ENCODE assay signal across 24 cellular contexts in the genomic region with DNA sequence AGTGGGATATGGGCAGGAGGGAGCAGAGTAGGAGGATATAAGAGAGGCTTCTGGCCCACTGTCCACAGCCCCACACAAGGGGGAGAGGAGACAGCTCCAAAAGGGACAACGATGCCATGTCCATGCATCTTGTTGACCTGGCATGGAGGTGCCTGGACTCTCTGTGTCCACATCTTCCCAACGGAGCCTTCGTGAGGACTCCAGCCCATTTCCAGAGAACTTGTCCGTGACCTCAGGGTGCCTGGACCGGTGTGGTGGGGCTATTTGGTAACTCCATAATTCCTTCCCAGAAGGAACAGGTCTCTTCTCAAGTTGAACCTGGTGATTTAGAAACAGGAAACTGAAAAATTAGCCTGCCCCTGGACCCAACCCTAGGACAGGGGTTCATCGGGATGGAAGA.
DNase-seq lines count a peak whose midpoint lies in the region; ATAC-seq and TF ChIP-seq lines count a peak whose summit lies in the region.
"Had no signal": no experiment of that assay in that cellular context is flagged by ENCODE, and none has a peak within 500 bp of the region (broad histone marks: within the 10 kb centered on the region; RNA-seq: fewer than 3 reads in every experiment).

No MANE protein-coding gene starts in this region.

- H2BK5ac ChIP-seq in trophoblast cell (ENCODE audit: low read depth, low read length, poor library complexity) = no peak overlapping the region

- peaks cover 2% of the 10 kb centered on the region for H3K79me1 ChIP-seq in trophoblast cell (ENCODE audit: low read length)

- no peak overlapping the region for H3K23ac ChIP-seq in trophoblast cell (ENCODE audit: low read length)

- H3K9me3 ChIP-seq in trophoblast cell (ENCODE audit: insufficient read depth, low read depth, low read length) (no peaks in the 10 kb centered on the region), upper lobe of right lung (no peaks in the 10 kb centered on the region)
- H3K9me3 ChIP-seq: SJCRH30 had no signal

- no peak overlapping the region for H2BK12ac ChIP-seq in trophoblast cell (ENCODE audit: low read length)

- H3K27ac ChIP-seq in trophoblast cell (ENCODE audit: low read depth, low read length) (peak overlapping the region; percentile 50), upper lobe of right lung (no peak overlapping the region)
- H3K27ac ChIP-seq: 22Rv1, HL-60, SJCRH30 had no signal

- intact Hi-C loops in upper lobe of right lung (cut with DNase I) = no loop called here

- no peak overlapping the region for H3K4me2 ChIP-seq in trophoblast cell (ENCODE audit: low read length)

- no peaks in the 10 kb centered on the region for H3K27me3 ChIP-seq in trophoblast cell (ENCODE audit: insufficient read depth, low read length)
- H3K27me3 ChIP-seq in upper lobe of right lung = no peaks in the 10 kb centered on the region
- H3K27me3 ChIP-seq: SJCRH30 had no signal

- H4K91ac ChIP-seq in trophoblast cell (ENCODE audit: low read depth, low read length) = peak overlapping the region; percentile 8

- H2AK5ac ChIP-seq in trophoblast cell (ENCODE audit: low read length) = no peak overlapping the region

- ATAC-seq in upper lobe of right lung (no peak), HG03354 (IDR thresholded peaks at IDR 0.05; ENCODE audit: poor library complexity, severe bottlenecking, unreplicated experiment) (no peak)
- ATAC-seq: HCT116, K562, PC-3, Right ventricle myocardium inferior had no signal

- H3K36me3 ChIP-seq in trophoblast cell (ENCODE audit: control insufficient read depth in 1 of 2, insufficient read depth in 2 of 2, low read length in 2 of 2) (no peaks in the 10 kb centered on the region), upper lobe of right lung (no peaks in the 10 kb centered on the region)
- H3K36me3 ChIP-seq: SJCRH30 had no signal

- H4K8ac ChIP-seq in trophoblast cell (ENCODE audit: low read depth, low read length) = no peak overlapping the region

- H3K14ac ChIP-seq in trophoblast cell (ENCODE audit: low read length) = peak overlapping the region; percentile 33

- no peak overlapping the region for H2AFZ ChIP-seq in trophoblast cell (ENCODE audit: insufficient read depth, low read length, poor library complexity)

- H2BK120ac ChIP-seq in trophoblast cell (ENCODE audit: insufficient read depth, low read length, poor library complexity) = peak overlapping the region; percentile 2

- no peak overlapping the region for H3K18ac ChIP-seq in trophoblast cell (ENCODE audit: low read length)

- H3K4me1 ChIP-seq in trophoblast cell (ENCODE audit: control insufficient read depth in 1 of 2, insufficient read depth in 2 of 2, low read length in 2 of 2) (peaks cover 12 to 25% of the 10 kb centered on the region in 2 experiments), upper lobe of right lung (no peaks in the 10 kb centered on the region)
- H3K4me1 ChIP-seq: SJCRH30 had no signal

- DNase-seq in activated CD8-positive, alpha-beta memory T cell treated with anti-CD3 and anti-CD28 coated beads for 24 hours = peak; percentile 17
- DNase-seq in activated CD8-positive, alpha-beta memory T cell treated with anti-CD3 and anti-CD28 coated beads, Interleukin-2, amount 50 U/mL, for 4 hours = no peak
- peak; percentile 14 for DNase-seq in ecto neural progenitor cell (ENCODE audit: low spot score)
- DNase-seq in trophoblast cell = peak in 1 of 2 donors; percentile 32
- DNase-seq in upper lobe of right lung = peak; percentile 21
- DNase-seq in superior temporal gyrus (ENCODE audit: extremely low spot score) = no peak
- DNase-seq: CD8-positive, alpha-beta memory T cell; DMS79; GF-D8; Kasumi-1; NCI-H1092 treated with DMSO at 0.1 percent for 48 hours; NCI-H1436; NCI-H187 treated with DMSO at 0.1 percent for 48 hours; NCI-H2107; NCI-H82; NK-92 treated with Interleukin-12 subunit alpha and Interleukin-12 subunit beta, amount 100 ng/mL, for 24 hours; PC-3 had no signal

- no peak overlapping the region for H4K12ac ChIP-seq in trophoblast cell (ENCODE audit: low read depth, low read length)

- H3K9ac ChIP-seq in trophoblast cell (ENCODE audit: low read length) = no peak overlapping the region

- H3K79me2 ChIP-seq in trophoblast cell (ENCODE audit: control insufficient read depth, insufficient read depth, low read length, poor library complexity) = no peaks in the 10 kb centered on the region

- TF ChIP-seq CTCF in upper lobe of right lung (IDR thresholded peaks at IDR 0.05) = no peak

- no CpG with 5 or more reads among the region's 6 CpGs for WGBS in trophoblast cell (ENCODE audit: extremely low coverage, insufficient coverage, insufficient read length)

- H3K4ac ChIP-seq in trophoblast cell (ENCODE audit: low read depth, low read length) = no peak overlapping the region

- no peak overlapping the region for H3K4me3 ChIP-seq in trophoblast cell (ENCODE audit: low read depth, low read length)
- no peak overlapping the region for H3K4me3 ChIP-seq in upper lobe of right lung
- H3K4me3 ChIP-seq: K562, SJCRH30 had no signal

Comparison
In these comparisons a context has a peak if more than half of its experiments do, and no peak if none do; other contexts are left out.
1. DNase-seq: peak in activated CD8-positive, alpha-beta memory T cell treated with anti-CD3 and anti-CD28 coated beads for 24 hours (single experiment), ecto neural progenitor cell (single experiment) and upper lobe of right lung (single experiment); none in activated CD8-positive, alpha-beta memory T cell treated with anti-CD3 and anti-CD28 coated beads, Interleukin-2, amount 50 U/mL, for 4 hours (single experiment) and superior temporal gyrus (single experiment).